21 cellular contexts compared by ENCODE assay signal in the genomic region with DNA sequence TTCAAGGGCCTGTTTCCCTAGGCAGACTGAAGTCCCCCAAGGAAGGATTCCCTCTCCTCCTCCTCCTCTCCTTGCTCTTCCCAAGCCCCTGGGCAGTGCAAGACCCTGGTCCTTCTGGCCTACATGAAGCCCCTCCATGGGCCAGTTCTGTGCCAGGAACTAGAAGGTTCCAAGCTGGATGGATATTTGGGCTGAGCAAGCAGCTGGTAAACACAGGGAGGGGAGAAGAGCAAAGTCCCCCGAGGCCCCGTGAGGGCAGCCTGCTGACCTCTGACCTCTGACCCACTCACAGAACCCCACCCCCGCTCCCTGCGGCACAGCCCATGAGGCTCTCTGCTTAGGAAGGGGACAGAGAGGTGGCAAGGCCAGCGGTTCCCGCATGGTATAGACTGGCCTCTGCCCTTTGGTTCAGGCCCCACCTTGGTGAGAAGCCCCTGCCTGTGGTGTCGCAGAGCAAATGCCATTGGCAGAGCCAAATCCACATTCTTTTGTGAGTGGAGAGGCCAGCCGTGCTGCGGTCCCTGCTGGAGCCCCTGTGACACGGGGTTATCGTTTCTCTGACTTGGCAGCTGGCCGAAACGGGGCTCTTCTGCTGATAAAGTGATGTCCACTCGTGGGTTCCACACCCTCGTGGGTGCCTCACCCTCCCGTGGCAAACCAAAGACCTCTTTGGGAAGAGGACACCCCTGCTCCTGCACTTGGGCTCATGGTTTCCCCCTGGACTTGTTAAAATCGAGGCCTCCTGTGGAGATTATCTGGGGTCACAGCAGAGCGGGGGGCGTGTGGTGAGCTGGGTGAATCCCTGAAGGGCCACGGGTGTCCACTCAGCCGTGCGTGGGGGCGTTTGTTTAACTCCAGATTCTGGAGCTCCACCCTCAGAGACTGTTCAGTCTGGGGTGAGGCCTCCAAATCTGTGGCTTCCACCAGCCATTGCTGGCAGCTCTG. TPM values are rescaled to one million over a fixed set of nuclear protein-coding genes. Genes with fewer than 3 reads are reported as not detected.
"Had no signal": no experiment of that assay in that cellular context is flagged by ENCODE, and none has a peak within 500 bp of the region (broad histone marks: within the 10 kb centered on the region; RNA-seq: fewer than 3 reads in every experiment).

No MANE protein-coding gene starts in this region.

- H3K4me1 Mint-ChIP-seq: activated CD4-positive, alpha-beta memory T cell treated with anti-CD3 and anti-CD28 coated beads, Interleukin-2, amount 10 ng/mL, durations not matched to agents 7 days and 5 days; activated CD8-positive, alpha-beta memory T cell treated with anti-CD3 and anti-CD28 coated beads, Interleukin-2, amount 10 ng/mL, durations not matched to agents 7 days and 5 days; activated naive CD8-positive, alpha-beta T cell treated with anti-CD3 and anti-CD28 coated beads, Interleukin-2, amount 10 ng/mL, durations not matched to agents 7 days and 5 days had no signal

- H3K9me3 ChIP-seq: suprapubic skin, transverse colon had no signal

- DNase-seq: activated B cell treated with CpG ODN at 0.5 μM for 24 hours; activated CD4-positive, alpha-beta memory T cell treated with anti-CD3 and anti-CD28 coated beads, Interleukin-2, amount 10 ng/mL, durations not matched to agents 7 days and 5 days; activated CD4-positive, alpha-beta T cell treated with anti-CD3 and anti-CD28 coated beads for 4 hours; activated CD8-positive, alpha-beta memory T cell treated with anti-CD3 and anti-CD28 coated beads, Interleukin-2, amount 10 ng/mL, durations not matched to agents 7 days and 5 days; activated naive CD8-positive, alpha-beta T cell treated with anti-CD3 and anti-CD28 coated beads, Interleukin-2, amount 10 ng/mL, durations not matched to agents 7 days and 5 days; amygdala; caudate nucleus; foreskin melanocyte; mesenchymal stem cell; naive thymus-derived CD4-positive, alpha-beta T cell; occipital lobe; stimulated activated CD4-positive, alpha-beta T cell treated with anti-CD3 and anti-CD28 coated beads, Interleukin-2, amount 100 ng/mL, for 48 hours; stimulated activated naive CD8-positive, alpha-beta T cell treated with anti-CD3 and anti-CD28 coated beads, Interleukin-15, amount 100 ng/mL, for 72 hours; transverse colon had no signal

- H3K36me3 Mint-ChIP-seq: activated CD8-positive, alpha-beta memory T cell treated with anti-CD3 and anti-CD28 coated beads, Interleukin-2, amount 10 ng/mL, durations not matched to agents 7 days and 5 days; activated naive CD8-positive, alpha-beta T cell treated with anti-CD3 and anti-CD28 coated beads, Interleukin-2, amount 10 ng/mL, durations not matched to agents 7 days and 5 days; naive thymus-derived CD4-positive, alpha-beta T cell had no signal

- H3K4me3 ChIP-seq: suprapubic skin, transverse colon had no signal

- H3K4me3 Mint-ChIP-seq: activated B cell treated with CpG ODN at 0.5 μM for 24 hours; activated CD4-positive, alpha-beta memory T cell treated with anti-CD3 and anti-CD28 coated beads, Interleukin-2, amount 10 ng/mL, durations not matched to agents 7 days and 5 days; activated CD8-positive, alpha-beta memory T cell treated with anti-CD3 and anti-CD28 coated beads, Interleukin-2, amount 10 ng/mL, durations not matched to agents 7 days and 5 days; activated naive CD8-positive, alpha-beta T cell treated with anti-CD3 and anti-CD28 coated beads, Interleukin-2, amount 10 ng/mL, durations not matched to agents 7 days and 5 days; stimulated activated naive CD8-positive, alpha-beta T cell treated with anti-CD3 and anti-CD28 coated beads, Interleukin-15, amount 100 ng/mL, for 72 hours had no signal

- H3K27ac Mint-ChIP-seq: activated B cell treated with CpG ODN at 0.5 μM for 24 hours; activated CD4-positive, alpha-beta memory T cell treated with anti-CD3 and anti-CD28 coated beads, Interleukin-2, amount 10 ng/mL, durations not matched to agents 7 days and 5 days; activated CD8-positive, alpha-beta memory T cell treated with anti-CD3 and anti-CD28 coated beads, Interleukin-2, amount 10 ng/mL, durations not matched to agents 7 days and 5 days; activated naive CD8-positive, alpha-beta T cell treated with anti-CD3 and anti-CD28 coated beads, Interleukin-2, amount 10 ng/mL, durations not matched to agents 7 days and 5 days; naive thymus-derived CD4-positive, alpha-beta T cell; stimulated activated naive CD8-positive, alpha-beta T cell treated with anti-CD3 and anti-CD28 coated beads, Interleukin-15, amount 100 ng/mL, for 72 hours had no signal

- H3K36me3 ChIP-seq: suprapubic skin, transverse colon had no signal

- FAIRE-seq: keratinocyte, TTC549 had no signal

- H3K27ac ChIP-seq: suprapubic skin, transverse colon had no signal

- H3K9me3 Mint-ChIP-seq: activated B cell treated with CpG ODN at 0.5 μM for 24 hours; activated CD4-positive, alpha-beta memory T cell treated with anti-CD3 and anti-CD28 coated beads, Interleukin-2, amount 10 ng/mL, durations not matched to agents 7 days and 5 days; activated naive CD8-positive, alpha-beta T cell treated with anti-CD3 and anti-CD28 coated beads, Interleukin-2, amount 10 ng/mL, durations not matched to agents 7 days and 5 days; naive thymus-derived CD4-positive, alpha-beta T cell; stimulated activated naive CD8-positive, alpha-beta T cell treated with anti-CD3 and anti-CD28 coated beads, Interleukin-15, amount 100 ng/mL, for 72 hours had no signal

- ATAC-seq: activated CD8-positive, alpha-beta memory T cell treated with anti-CD3 and anti-CD28 coated beads, Interleukin-2, amount 10 ng/mL, durations not matched to agents 7 days and 5 days; naive thymus-derived CD4-positive, alpha-beta T cell; stimulated activated naive CD8-positive, alpha-beta T cell treated with anti-CD3 and anti-CD28 coated beads, Interleukin-15, amount 100 ng/mL, for 72 hours had no signal

RNA-seq across cellular contexts. Expression of gene CHRNA4, which starts 2.1 kb away (rescaled TPM):
- total RNA-seq: activated B cell treated with CpG ODN at 0.5 μM for 24 hours; activated CD4-positive, alpha-beta memory T cell treated with anti-CD3 and anti-CD28 coated beads, Interleukin-2, amount 10 ng/mL, durations not matched to agents 7 days and 5 days; activated CD8-positive, alpha-beta memory T cell treated with anti-CD3 and anti-CD28 coated beads, Interleukin-2, amount 10 ng/mL, durations not matched to agents 7 days and 5 days; activated naive CD8-positive, alpha-beta T cell treated with anti-CD3 and anti-CD28 coated beads, Interleukin-2, amount 10 ng/mL, durations not matched to agents 7 days and 5 days; epithelial cell of proximal tubule; mucosa of gallbladder; naive thymus-derived CD4-positive, alpha-beta T cell; renal cortical epithelial cell; suprapubic skin; T-helper 2 cell treated with Interferon-gamma antibody and Interleukin-4, amounts not matched to agents 100 ng/mL and 5 ng/mL, for 36 hours had no signal
- polyA plus RNA-seq: keratinocyte; naive thymus-derived CD4-positive, alpha-beta T cell had no signal
